ENCODE assay signal across 14 cellular contexts in genomic region chr6:161393292-161393691, GRCh38.
"Had no signal": no experiment of that assay in that cellular context is flagged by ENCODE, and none has a peak within 500 bp of the region (broad histone marks: within the 10 kb centered on the region; RNA-seq: fewer than 3 reads in every experiment).

No MANE protein-coding gene starts in this region.

- H3K4me1 ChIP-seq: parathyroid adenoma, right lobe of liver, thyroid gland, vagina had no signal

- H3K27ac ChIP-seq: ovary, parathyroid adenoma, psoas muscle, right lobe of liver, sigmoid colon, stomach, thoracic aorta, thyroid gland, tibial nerve, upper lobe of left lung, vagina had no signal

- H3K9me3 ChIP-seq: ovary, psoas muscle, right lobe of liver, thoracic aorta, thyroid gland, upper lobe of left lung, vagina had no signal

- H2AFZ ChIP-seq: parathyroid adenoma had no signal

- H3K36me3 ChIP-seq: ovary, right lobe of liver, sigmoid colon, stomach, thoracic aorta, thyroid gland, tibial nerve, upper lobe of left lung, vagina had no signal

- DNase-seq: psoas muscle, right cardiac atrium, right lobe of liver, sigmoid colon, stomach had no signal

- H3K27me3 ChIP-seq: ovary, right lobe of liver, sigmoid colon, stomach, thyroid gland, tibial nerve, upper lobe of left lung, vagina had no signal

- H3K79me2 ChIP-seq: parathyroid adenoma had no signal

- H3K4me3 ChIP-seq: ovary, right lobe of liver, sigmoid colon, stomach, thoracic aorta, thyroid gland, upper lobe of left lung had no signal

- H3K9ac ChIP-seq: parathyroid adenoma had no signal

- FAIRE-seq: small intestine, urothelium cell line had no signal
